In genomic region chr19:46392837-46393236, GRCh38 we compare ENCODE assay signal across 16 cellular contexts. TPM values are rescaled to one million over a fixed set of nuclear protein-coding genes. Genes with fewer than 3 reads are reported as not detected.
A peak's percentile ranks its signal among the peaks of the same experiment; 100 is the strongest.
DNase-seq lines count a peak whose midpoint lies in the region; ATAC-seq and TF ChIP-seq lines count a peak whose summit lies in the region.
"Had no signal": no experiment of that assay in that cellular context is flagged by ENCODE, and none has a peak within 500 bp of the region (broad histone marks: within the 10 kb centered on the region; RNA-seq: fewer than 3 reads in every experiment).

No MANE protein-coding gene starts in this region.

- no peak overlapping the region for H3K4me3 Mint-ChIP-seq in T-helper 17 cell
- no peak overlapping the region for H3K4me3 Mint-ChIP-seq in osteocyte (ENCODE audit: unreplicated experiment)
- H3K4me3 Mint-ChIP-seq: activated B cell treated with CpG ODN at 0.5 μM for 24 hours had no signal

- no peaks in the 10 kb centered on the region for H3K27me3 ChIP-seq in fibroblast of lung (ENCODE audit: control insufficient read depth, insufficient read depth, low read length)

- no peak overlapping the region for H2AFZ ChIP-seq in fibroblast of lung (ENCODE audit: low read length)

- peaks cover 10% of the 10 kb centered on the region for H3K36me3 Mint-ChIP-seq in T-helper 17 cell (ENCODE audit: low read depth)
- H3K36me3 Mint-ChIP-seq in osteocyte (ENCODE audit: unreplicated experiment), result peaks cover 12% of the 10 kb centered on the region

- peaks cover 4% of the 10 kb centered on the region for H3K4me1 Mint-ChIP-seq in T-helper 17 cell
- H3K4me1 Mint-ChIP-seq in osteocyte (ENCODE audit: unreplicated experiment), result peaks cover 39% of the 10 kb centered on the region

- H3K9ac ChIP-seq in fibroblast of lung (ENCODE audit: insufficient read depth, low read length), result peak overlapping the region; percentile 26

- peaks cover 16% of the 10 kb centered on the region for H3K4me1 ChIP-seq in fibroblast of lung (ENCODE audit: control insufficient read depth, extremely low read depth, insufficient read depth, low read length)

- H3K4me3 ChIP-seq in fibroblast of lung (replicated peaks in 1 of 4; ENCODE audit: control extremely low read depth in 1 of 4, insufficient read depth in 1 of 4, low read depth in 3 of 4, low read length in 4 of 4), result no peak overlapping the region
- H3K4me3 ChIP-seq: GM12878, lower lobe of right lung had no signal

- no peaks in the 10 kb centered on the region for H3K9me3 Mint-ChIP-seq in osteocyte (ENCODE audit: unreplicated experiment)
- H3K9me3 Mint-ChIP-seq: activated B cell treated with CpG ODN at 0.5 μM for 24 hours had no signal

- peak overlapping the region; percentile 62 for H3K4me2 ChIP-seq in fibroblast of lung (ENCODE audit: extremely low read depth, insufficient read depth, low read length)

- H3K9me3 ChIP-seq in T-helper 17 cell (ENCODE audit: control insufficient read depth, low read length, poor library complexity, severe bottlenecking) (no peaks in the 10 kb centered on the region), fibroblast of lung (ENCODE audit: control insufficient read depth, insufficient read depth, low read depth, low read length) (no peaks in the 10 kb centered on the region)
- H3K9me3 ChIP-seq: lower lobe of right lung had no signal

- DNase-seq in CD1c-positive myeloid dendritic cell (ENCODE audit: extremely low spot score), result peak; percentile 42
- no peak for DNase-seq in T-helper 17 cell
- DNase-seq in fibroblast of lung (ENCODE audit: low read depth in 2 of 2), result no peak
- DNase-seq in osteocyte (ENCODE audit: extremely low spot score, unreplicated experiment), result no peak
- no peak for DNase-seq in NCI-H2107 (lab: John Stamatoyannopoulos, UW)
- DNase-seq in activated CD4-positive, CD25-positive, alpha-beta regulatory T cell treated with anti-CD3 and anti-CD28 coated beads, Interleukin-2, amount 50 U/mL, for 72 hours, result no peak
- DNase-seq in activated CD4-positive, alpha-beta T cell treated with anti-CD3 and anti-CD28 coated beads for 4 hours, result no peak
- DNase-seq: activated B cell treated with CpG ODN at 0.5 μM for 24 hours; AML-193; NK-92 treated with Interleukin-12 subunit alpha and Interleukin-12 subunit beta, amount 100 ng/mL, for 24 hours; retina had no signal

- no peaks in the 10 kb centered on the region for H3K79me2 ChIP-seq in fibroblast of lung (ENCODE audit: control insufficient read depth, insufficient read depth, low read length)

- H3K27me3 Mint-ChIP-seq in T-helper 17 cell, result no peaks in the 10 kb centered on the region
- no peaks in the 10 kb centered on the region for H3K27me3 Mint-ChIP-seq in osteocyte (ENCODE audit: unreplicated experiment)

- ATAC-seq in T-helper 17 cell (no peak), HG02970 (IDR thresholded peaks at IDR 0.05; ENCODE audit: low FRiP score, unreplicated experiment) (no peak)
- ATAC-seq: GM12878 had no signal

- H3K27ac Mint-ChIP-seq in T-helper 17 cell (peak overlapping the region; percentile 11), osteocyte (ENCODE audit: unreplicated experiment) (peak overlapping the region; percentile 97)

- TF ChIP-seq CTCF in fibroblast of lung (conservative IDR thresholded peaks at IDR 0.05 in 1 of 2, IDR thresholded peaks at IDR 0.05 in 1 of 2; ENCODE audit: low read depth in 1 of 2, low read length in 2 of 2), result no peak
- TF ChIP-seq CTCF in osteocyte (IDR thresholded peaks at IDR 0.05), result no peak

- H4K20me1 ChIP-seq in fibroblast of lung (ENCODE audit: control insufficient read depth, extremely low read depth, insufficient read depth, low read length), result no peaks in the 10 kb centered on the region

- H3K27ac ChIP-seq in fibroblast of lung (ENCODE audit: insufficient read depth, low read length), result peak overlapping the region; percentile 75
- H3K27ac ChIP-seq: lower lobe of right lung had no signal

- peaks cover 21% of the 10 kb centered on the region for H3K36me3 ChIP-seq in fibroblast of lung (ENCODE audit: control insufficient read depth, insufficient read depth, low read length)

RNA-seq across cellular contexts. Expression of gene CCDC8, which starts 20.5 kb away (rescaled TPM):
- not detected for total RNA-seq in T-helper 17 cell
- 13.4 and 17.2 TPM in 2 replicates for total RNA-seq in fibroblast of lung
- polyA plus RNA-seq in fibroblast of lung, result 1.9 and 4.8 TPM in 2 replicates
- 3.3 and 10.0 TPM in 2 replicates for polyA plus RNA-seq in fibroblast of lung (2012)
- 2.0 and 5.3 TPM in 2 replicates for polyA minus RNA-seq in fibroblast of lung (ENCODE audit: low replicate concordance)
- 34.5 and 35.0 TPM in 2 replicates for total RNA-seq in osteocyte
- total RNA-seq: activated B cell treated with CpG ODN at 0.5 μM for 24 hours; T-helper 1 cell treated with Interleukin-12 subunit alpha and Interleukin-12 subunit beta and Interleukin-4 antibody, amounts not matched to agents 30 ng/mL and 1 ng/mL, for 36 hours had no signal

RNA-seq across cellular contexts. Expression of gene PNMA8C, which starts 35.9 kb away (rescaled TPM):
- total RNA-seq in T-helper 17 cell, result under 1 TPM; 0.10 to 0.12 TPM
- under 0.01 and 0.17 TPM in 2 replicates for total RNA-seq in fibroblast of lung
- polyA plus RNA-seq in fibroblast of lung, result 0.01 and 0.07 TPM in 2 replicates
- polyA plus RNA-seq in fibroblast of lung (2012), result 0.05 TPM in 1 of 2 replicates, not detected in the other
- polyA minus RNA-seq in fibroblast of lung (ENCODE audit: low replicate concordance), result not detected in 2 replicates
- total RNA-seq in osteocyte, result 0.11 TPM in 1 of 2 replicates, not detected in the other
- total RNA-seq: activated B cell treated with CpG ODN at 0.5 μM for 24 hours; G401; GM12878; T-helper 1 cell treated with Interleukin-12 subunit alpha and Interleukin-12 subunit beta and Interleukin-4 antibody, amounts not matched to agents 30 ng/mL and 1 ng/mL, for 36 hours had no signal
- polyA plus RNA-seq: GM12878 had no signal

RNA-seq across cellular contexts. Expression of gene PPP5C, which starts 46.0 kb away (rescaled TPM):
- total RNA-seq in T-helper 17 cell, result 10 to 100 TPM; 34.8 to 42.8 TPM
- total RNA-seq in fibroblast of lung, result 35.2 and 46.9 TPM in 2 replicates
- polyA plus RNA-seq in fibroblast of lung, result 94.1 and 123 TPM in 2 replicates
- polyA plus RNA-seq in fibroblast of lung (2012), result 60.5 and 77.7 TPM in 2 replicates
- 152 and 183 TPM in 2 replicates for polyA minus RNA-seq in fibroblast of lung (ENCODE audit: low replicate concordance)
- 79.5 and 86.0 TPM in 2 replicates for total RNA-seq in osteocyte

Comparison
In these comparisons a context has a peak if more than half of its experiments do, and no peak if none do; other contexts are left out.
1. RNA of gene CCDC8, which starts 20.5 kb away (total RNA-seq): 34.5 to 35.0 TPM in osteocyte and 13.4 to 17.2 TPM in fibroblast of lung; not detected in T-helper 17 cell; every median in the first group is over 10 times any median in the second.